ENCODE assay signal across 1 cellular context in genomic region chr16:81470796-81471636, GRCh38.
TF ChIP-seq lines count a peak whose summit lies in the region.

No MANE protein-coding gene starts in this region.

TF ChIP-seq in H1, 55 proteins besides CTCF, POLR2A, EP300 and RAD21:
- TF ChIP-seq POLR2AphosphoS5 (IDR thresholded peaks at IDR 0.05; ENCODE audit: low read depth, low read length) (no peak), KDM1A (IDR thresholded peaks at IDR 0.05; ENCODE audit: borderline replicate concordance, low read length) (peak; percentile 53; the same call in 1 of the 2 replicates), TCF12 (IDR thresholded peaks at IDR 0.05; ENCODE audit: low read depth, low read length) (no peak), CREB1 (IDR thresholded peaks at IDR 0.05) (no peak), USF2 (IDR thresholded peaks at IDR 0.05; ENCODE audit: low read length) (no peak)
TF ChIP-seq in H1: peak in this region for 1.
